Comparison of ENCODE assay signal across 9 cellular contexts in genomic region chr5:148828461-148829247, GRCh38. TPM values are rescaled to one million over a fixed set of nuclear protein-coding genes. Genes with fewer than 3 reads are reported as not detected.
DNase-seq lines count a peak whose midpoint lies in the region; ATAC-seq and TF ChIP-seq lines count a peak whose summit lies in the region.
"Had no signal": no experiment of that assay in that cellular context is flagged by ENCODE, and none has a peak within 500 bp of the region (broad histone marks: within the 10 kb centered on the region; RNA-seq: fewer than 3 reads in every experiment).

No MANE protein-coding gene starts in this region.

- peak overlapping the region in 11 of 12 donors; percentile 11 to 96 (median 88) for H3K27ac ChIP-seq in heart left ventricle
- H3K27ac ChIP-seq in left lung: peak overlapping the region; percentile 86 to 98
- peak overlapping the region; percentile 89 to 99 (median 92) for H3K27ac ChIP-seq in upper lobe of left lung
- H3K27ac ChIP-seq: SK-N-MC had no signal

- peaks cover 88% of the 10 kb centered on the region for H3K4me1 Mint-ChIP-seq in activated B cell treated with CpG ODN at 0.5 μM for 24 hours

- H3K4me1 ChIP-seq in heart left ventricle (peaks cover 4 to 75% (median 38%) of the 10 kb centered on the region in 12 donors), left lung (peaks cover 12 to 91% of the 10 kb centered on the region in 2 donors), upper lobe of left lung (peaks cover 40 to 81% (median 51%) of the 10 kb centered on the region in 4 donors)

- CTCF ChIA-PET in activated B cell treated with CpG ODN at 0.5 μM for 24 hours (lab: Charles Lee): interaction anchor here (0.9 to 6.4 kb wide), 11 partner anchors 7 to 129 kb away, joined by 3 to 34 read pairs (median 4); no protein-coding TSS in a partner anchor

- no peak for TF ChIP-seq EP300 in upper lobe of left lung (IDR thresholded peaks at IDR 0.05)

- peak overlapping the region; percentile 89 for H3K4me3 Mint-ChIP-seq in activated B cell treated with CpG ODN at 0.5 μM for 24 hours

- TF ChIP-seq POLR2A in heart left ventricle (IDR thresholded peaks at IDR 0.05) (no peak), upper lobe of left lung (IDR thresholded peaks at IDR 0.05) (peak in 2 of 4 donors; percentile 18 to 19)

- no peaks in the 10 kb centered on the region for H3K9me3 Mint-ChIP-seq in activated B cell treated with CpG ODN at 0.5 μM for 24 hours

- H3K4me3 ChIP-seq in heart left ventricle (peak overlapping the region; percentile 9 to 84 (median 62)), left lung (peak overlapping the region; percentile 60 to 63), upper lobe of left lung (peak overlapping the region; percentile 53 to 79 (median 67))
- H3K4me3 ChIP-seq: SK-N-MC had no signal

- no peaks in the 10 kb centered on the region for H3K9me3 ChIP-seq in heart left ventricle
- H3K9me3 ChIP-seq in left lung: no peaks in the 10 kb centered on the region
- H3K9me3 ChIP-seq in upper lobe of left lung: no peaks in the 10 kb centered on the region

- no peak for ATAC-seq in heart left ventricle
- no peak for ATAC-seq in Right ventricle myocardium superior (ENCODE audit: poor library complexity)
- no peak for ATAC-seq in activated B cell treated with CpG ODN at 0.5 μM for 24 hours (ENCODE audit: low read depth)
- ATAC-seq in left lung: no peak
- no peak for ATAC-seq in upper lobe of left lung (ENCODE audit: low FRiP score in 2 of 2)
- no peak for ATAC-seq in omental fat pad (ENCODE audit: low FRiP score)

- H3K36me3 ChIP-seq in heart left ventricle (no peaks in the 10 kb centered on the region), left lung (no peaks in the 10 kb centered on the region), upper lobe of left lung (peaks cover 0 to 3% (median 0%) of the 10 kb centered on the region in 4 donors)

- peak overlapping the region; percentile 98 for H3K27ac Mint-ChIP-seq in activated B cell treated with CpG ODN at 0.5 μM for 24 hours

- H3K27me3 ChIP-seq in heart left ventricle: no peaks in the 10 kb centered on the region
- no peaks in the 10 kb centered on the region for H3K27me3 ChIP-seq in left lung
- H3K27me3 ChIP-seq in upper lobe of left lung: no peaks in the 10 kb centered on the region

- no peak for DNase-seq in heart left ventricle
- DNase-seq in Right ventricle myocardium superior: no peak
- no peak for DNase-seq in activated B cell treated with CpG ODN at 0.5 μM for 24 hours
- no peak for DNase-seq in left lung
- no peak for DNase-seq in upper lobe of left lung
- DNase-seq in omental fat pad (ENCODE audit: low spot score): no peak
- no peak for DNase-seq in activated CD4-positive, CD25-positive, alpha-beta regulatory T cell treated with anti-CD3 and anti-CD28 coated beads, Interleukin-2, amount 50 U/mL, for 72 hours
- DNase-seq in GF-D8 (lab: John Stamatoyannopoulos, UW): no peak

- peak in 1 of 12 donors; percentile 9 for TF ChIP-seq CTCF in heart left ventricle (IDR thresholded peaks at IDR 0.05)
- TF ChIP-seq CTCF in activated B cell treated with CpG ODN at 0.5 μM for 24 hours (IDR thresholded peaks at IDR 0.05): no peak
- peak in 1 of 2 donors; percentile 24 for TF ChIP-seq CTCF in left lung (IDR thresholded peaks at IDR 0.05)
- peak in 2 of 6 experiments; percentile 22 to 29 for TF ChIP-seq CTCF in upper lobe of left lung (IDR thresholded peaks at IDR 0.05)
- TF ChIP-seq CTCF in omental fat pad (IDR thresholded peaks at IDR 0.05): no peak

- WGBS in heart left ventricle, 4 donors: 14 to 30% (median 24%) methylated on average over 7 of the region's 7 CpGs
- WGBS in upper lobe of left lung, 2 donors: 16 to 24% methylated on average over 7 of the region's 7 CpGs

- intact Hi-C loops in heart left ventricle (cut with DNase I): loop anchor here in 8 of 10 donors (5.0 to 10.0 kb wide), 12 partner anchors 44 to 296 kb away; no protein-coding TSS in a partner anchor
- intact Hi-C loops in Right ventricle myocardium superior (cut with DNase I): loop anchor here (5.0 to 10.0 kb wide), 3 partner anchors 39 to 286 kb away; no protein-coding TSS in a partner anchor
- intact Hi-C loops in activated B cell treated with CpG ODN at 0.5 μM for 24 hours (cut with micrococcal nuclease): loop anchor here (10.0 kb wide), 1 partner anchor 1126 kb away; no protein-coding TSS in a partner anchor
- intact Hi-C loops in left lung (cut with DNase I): no loop called here

- no peaks in the 10 kb centered on the region for H3K27me3 Mint-ChIP-seq in activated B cell treated with CpG ODN at 0.5 μM for 24 hours

- no peaks in the 10 kb centered on the region for H3K36me3 Mint-ChIP-seq in activated B cell treated with CpG ODN at 0.5 μM for 24 hours (ENCODE audit: low read depth)

- POLR2A ChIA-PET in activated B cell treated with CpG ODN at 0.5 μM for 24 hours (lab: Charles Lee): interaction anchor here (0.7 to 1.8 kb wide), 5 partner anchors 13 to 87 kb away, joined by 3 to 5 read pairs (median 4); no protein-coding TSS in a partner anchor

RNA-seq across cellular contexts. Expression of gene ADRB2, which starts 2.2 kb away (rescaled TPM):
- total RNA-seq in heart left ventricle (1 to 10 TPM; 3.4 to 8.3 (median 6.2) TPM), Right ventricle myocardium superior (5.6 TPM), activated B cell treated with CpG ODN at 0.5 μM for 24 hours (3.2 TPM in 2 replicates), left lung (10 to 100 TPM; 12.3 to 14.2 TPM), upper lobe of left lung (10 to 100 TPM; 22.4 to 77.4 (median 34.2) TPM), omental fat pad (10 to 100 TPM; 20.5 to 68.7 (median 37.4) TPM)
- polyA plus RNA-seq in heart left ventricle: 1 to 10 TPM; 1.8 to 4.4 TPM

Comparison
In these comparisons a context has a peak if more than half of its experiments do, and no peak if none do; other contexts are left out.
1. intact Hi-C loops: an anchor here in heart left ventricle (5.0 to 10.0 kb wide), Right ventricle myocardium superior (5.0 to 10.0 kb wide) and activated B cell treated with CpG ODN at 0.5 μM for 24 hours (10.0 kb wide); none called in left lung.